ENCODE assay signal across 15 cellular contexts in genomic region chr1:67987046-67987799, GRCh38.
DNase-seq lines count a peak whose midpoint lies in the region; ATAC-seq and TF ChIP-seq lines count a peak whose summit lies in the region.
"Had no signal": no experiment of that assay in that cellular context is flagged by ENCODE, and none has a peak within 500 bp of the region (broad histone marks: within the 10 kb centered on the region; RNA-seq: fewer than 3 reads in every experiment).

No MANE protein-coding gene starts in this region.

- H3K9me1 ChIP-seq in IMR-90 (ENCODE audit: insufficient read depth, low read length) = peaks cover 8% of the 10 kb centered on the region; the same call in 1 of the 2 replicates

- no peaks in the 10 kb centered on the region for H3K36me3 ChIP-seq in IMR-90 (ENCODE audit: control insufficient read depth, insufficient read depth, low read length)
- H3K36me3 ChIP-seq in body of pancreas (replicated peaks in 1 of 2; ENCODE audit: insufficient read depth in 1 of 2, low read depth in 2 of 2) = no peaks in the 10 kb centered on the region

- TF ChIP-seq RAD21 in IMR-90 (IDR thresholded peaks at IDR 0.05; ENCODE audit: low read length) = no peak

- H4K91ac ChIP-seq in IMR-90 (ENCODE audit: insufficient read depth, low read depth, low read length) = no peak overlapping the region

- no peak overlapping the region for H2AFZ ChIP-seq in IMR-90 (replicated peaks; ENCODE audit: low read length, poor library complexity)

- dilution Hi-C loops in IMR-90 (cut with HindIII; ENCODE audit: low sequenced_read_pairs, unreplicated experiment) = no loop called here

- TF ChIP-seq POLR2A in IMR-90 (IDR thresholded peaks at IDR 0.05; ENCODE audit: low read depth, low read length) = no peak
- TF ChIP-seq POLR2A in body of pancreas (IDR thresholded peaks at IDR 0.05) = no peak

- in situ Hi-C loops in IMR-90 (cut with MboI; ENCODE audit: low sequenced_read_pairs) = no loop called here

- H3K27ac ChIP-seq in IMR-90 (ENCODE audit: insufficient read depth, low read length) (peak overlapping the region; percentile 43), body of pancreas (no peak overlapping the region)
- H3K27ac ChIP-seq: C4-2B had no signal

- no peak for TF ChIP-seq CTCF in AG09309 (IDR thresholded peaks at IDR 0.05; ENCODE audit: control insufficient read depth, insufficient read depth, low read depth, low read length, missing control alignments)
- TF ChIP-seq CTCF in IMR-90 (conservative IDR thresholded peaks at IDR 0.05; ENCODE audit: low read depth, low read length) = no peak
- no peak for TF ChIP-seq CTCF in body of pancreas (IDR thresholded peaks at IDR 0.05)

- peak overlapping the region; percentile 60 for H2BK5ac ChIP-seq in IMR-90 (ENCODE audit: low read depth, low read length, poor library complexity, severe bottlenecking)

- no TSS peak for BruUV-seq in IMR-90 (replicated peaks; lab: Mats Ljungman, UMichigan)

- no peak overlapping the region; a peak in 1 of 4 replicates for H4K8ac ChIP-seq in IMR-90 (ENCODE audit: low read depth in 2 of 2, low read length in 2 of 2)

- no peaks in the 10 kb centered on the region for H4K20me1 ChIP-seq in IMR-90 (ENCODE audit: insufficient read depth, low read length)

- no peak overlapping the region for H3K23ac ChIP-seq in IMR-90 (ENCODE audit: low read depth, low read length)

- no peak overlapping the region; the same call in 1 of the 2 replicates for H2BK120ac ChIP-seq in IMR-90 (ENCODE audit: low read depth, low read length)

- POLR2A ChIA-PET in IMR-90 (lab: Charles Lee; ENCODE audit: unreplicated experiment) = no interaction called here

- no peak overlapping the region for H3K56ac ChIP-seq in IMR-90 (ENCODE audit: extremely low read depth, insufficient read depth, low read length)

- DNase-seq in AG09309 (ENCODE audit: low read depth) = peak; percentile 92
- peak; percentile 96 for DNase-seq in IMR-90
- DNase-seq in body of pancreas = peak in 1 of 4 donors; percentile 5
- DNase-seq in kidney tubule cell (ENCODE audit: low spot score) = peak; percentile 41
- no peak for DNase-seq in NOMO-1 treated with DMSO at 0.1 percent for 48 hours (lab: John Stamatoyannopoulos, UW; ENCODE audit: unreplicated experiment)
- no peak for DNase-seq in SK-N-DZ (ENCODE audit: low spot score)
- no peak for DNase-seq in NCI-H1048 (lab: John Stamatoyannopoulos, UW)
- DNase-seq: activated CD8-positive, alpha-beta memory T cell treated with anti-CD3 and anti-CD28 coated beads for 24 hours; activated naive CD4-positive, alpha-beta T cell; NCI-H1105 treated with DMSO at 0.1 percent for 48 hours; NCI-H510A; stimulated activated CD4-positive, alpha-beta T cell treated with anti-CD3 and anti-CD28 coated beads, Interleukin-2, amount 100 ng/mL, for 48 hours had no signal

- 0 out of 2 replicates have a peak overlapping the region, but pooled peaks have one; percentile 24 for H3K4ac ChIP-seq in IMR-90 (ENCODE audit: low read depth, low read length)

- peak overlapping the region; percentile 61 for H3K4me2 ChIP-seq in IMR-90 (ENCODE audit: low read depth, low read length)

- H3K4me1 ChIP-seq in IMR-90 (ENCODE audit: control insufficient read depth, insufficient read depth, low read length) = peaks cover 6% of the 10 kb centered on the region
- no peaks in the 10 kb centered on the region for H3K4me1 ChIP-seq in body of pancreas

- H3K9ac ChIP-seq in IMR-90 (ENCODE audit: low read depth, low read length) = no peak overlapping the region

- H2AK5ac ChIP-seq in IMR-90 (ENCODE audit: low read depth, low read length) = no peak overlapping the region

- H3K9me3 ChIP-seq in IMR-90 (ENCODE audit: control insufficient read depth, insufficient read depth, low read length) = no peaks in the 10 kb centered on the region
- no peaks in the 10 kb centered on the region for H3K9me3 ChIP-seq in body of pancreas

- no peak overlapping the region for H3K14ac ChIP-seq in IMR-90 (replicated peaks; ENCODE audit: low read depth, low read length)

- H2BK20ac ChIP-seq in IMR-90 (ENCODE audit: low read depth, low read length) = no peak overlapping the region

- no peaks in the 10 kb centered on the region for H3K27me3 ChIP-seq in IMR-90 (ENCODE audit: control insufficient read depth, insufficient read depth, low read length)
- H3K27me3 ChIP-seq in body of pancreas = no peaks in the 10 kb centered on the region

- CTCF ChIA-PET in IMR-90 (lab: Yijun Ruan, JAX) = no interaction called here

- WGBS in IMR-90 (ENCODE audit: extremely low coverage in 2 of 2, insufficient read length in 1 of 2), 2 experiments = no CpG with 5 or more reads among the region's 13 CpGs
- WGBS in body of pancreas, 2 donors = 75 to 76% methylated on average over 13 of the region's 13 CpGs

- H3K4me3 ChIP-seq in AG09309 (ENCODE audit: control insufficient read depth, low read depth, low read length) (no peak overlapping the region), IMR-90 (ENCODE audit: insufficient read depth, low read depth, low read length) (no peak overlapping the region), body of pancreas (no peak overlapping the region)

- H3K18ac ChIP-seq in IMR-90 (ENCODE audit: low read depth, low read length) = no peak overlapping the region; the same call in 1 of the 2 replicates

- ATAC-seq in IMR-90 (ENCODE audit: low read depth) = peak; percentile 97
- ATAC-seq in body of pancreas = peak; percentile 53
- no peak for ATAC-seq in GM18519 (IDR thresholded peaks at IDR 0.05; ENCODE audit: low FRiP score, unreplicated experiment)
- ATAC-seq: Panc1 had no signal

- no peaks in the 10 kb centered on the region for H3K79me1 ChIP-seq in IMR-90 (ENCODE audit: low read depth in 1 of 2, low read length in 2 of 2)

- intact Hi-C loops in IMR-90 (cut with micrococcal nuclease) = no loop called here
- intact Hi-C loops in body of pancreas (cut with DNase I) = no loop called here

- no peak overlapping the region for H2AK9ac ChIP-seq in IMR-90 (replicated peaks; ENCODE audit: low read depth, low read length, poor library complexity)

- no peak overlapping the region for H2BK15ac ChIP-seq in IMR-90 (ENCODE audit: low read depth, low read length)

- no peak overlapping the region for H4K5ac ChIP-seq in IMR-90 (ENCODE audit: low read depth, low read length)

TF ChIP-seq in IMR-90, 13 proteins besides CTCF, POLR2A, EP300 and RAD21:
- TF ChIP-seq RCOR1 (IDR thresholded peaks at IDR 0.05; ENCODE audit: insufficient replicate concordance, low read length) = no peak
- TF ChIP-seq CHD1 (IDR thresholded peaks at IDR 0.05; ENCODE audit: low read depth, low read length) = no peak
- TF ChIP-seq RFX5 (IDR thresholded peaks at IDR 0.05; ENCODE audit: low read depth, low read length) = no peak
- TF ChIP-seq MAZ (IDR thresholded peaks at IDR 0.05; ENCODE audit: borderline replicate concordance, low read depth, low read length) = no peak
- TF ChIP-seq FOS (IDR thresholded peaks at IDR 0.05; ENCODE audit: low read depth, low read length) = peak; percentile 52
- no peak for TF ChIP-seq USF2 (IDR thresholded peaks at IDR 0.05; ENCODE audit: low read depth, low read length)
- TF ChIP-seq SMC3 (IDR thresholded peaks at IDR 0.05; ENCODE audit: low read depth, low read length) = no peak
- TF ChIP-seq BHLHE40 (IDR thresholded peaks at IDR 0.05; ENCODE audit: low read depth, low read length) = no peak
- peak; percentile 99 for TF ChIP-seq CEBPB (IDR thresholded peaks at IDR 0.05; ENCODE audit: low read depth, low read length)
- peak; percentile 77 for TF ChIP-seq MAFK (IDR thresholded peaks at IDR 0.05; ENCODE audit: low read depth, low read length)
- 0 out of 2 replicates have a peak, but pooled peaks have one; percentile 12 for TF ChIP-seq NFE2L2 (IDR thresholded peaks at IDR 0.05; ENCODE audit: low read depth, low read length)
- TF ChIP-seq ELK1 (IDR thresholded peaks at IDR 0.05; ENCODE audit: borderline replicate concordance, low read depth, low read length) = no peak
- no peak for TF ChIP-seq MXI1 (IDR thresholded peaks at IDR 0.05; ENCODE audit: borderline replicate concordance, low read depth, low read length)

Comparison
In these comparisons a context has a peak if more than half of its experiments do, and no peak if none do; other contexts are left out.
1. DNase-seq: peak in AG09309 (single experiment), IMR-90 (single experiment) and kidney tubule cell (single experiment); none in NOMO-1 treated with DMSO at 0.1 percent for 48 hours (single experiment), SK-N-DZ (single experiment) and NCI-H1048 (single experiment).